Comparison of ENCODE assay signal across 11 cellular contexts in the genomic region with DNA sequence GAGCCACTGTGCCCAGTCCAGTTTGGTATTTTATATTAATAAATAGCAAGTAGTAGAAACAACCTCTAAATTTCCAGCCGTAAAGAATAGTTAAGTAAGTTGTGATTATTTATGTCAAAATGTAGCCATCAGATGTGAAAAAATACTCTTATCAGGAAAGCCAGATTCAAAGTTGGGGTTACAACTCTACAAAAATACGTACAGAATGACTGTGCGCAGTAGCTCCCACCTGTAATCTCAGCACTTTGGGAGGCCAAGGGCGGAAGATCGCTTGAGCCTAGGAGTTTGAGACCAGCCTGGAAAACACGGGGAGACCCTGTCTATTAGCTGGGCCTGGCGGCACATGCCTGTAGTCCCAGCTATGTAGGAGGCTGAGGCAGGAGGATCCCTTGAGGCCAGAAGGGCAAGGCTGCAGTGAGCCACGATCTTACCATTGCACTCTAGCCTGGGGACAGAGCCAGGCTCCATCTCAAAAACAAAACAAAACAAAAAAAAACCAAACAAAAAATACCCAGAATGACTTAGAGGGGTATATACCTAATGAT. TPM values are rescaled to one million over a fixed set of nuclear protein-coding genes. Genes with fewer than 3 reads are reported as not detected.
DNase-seq lines count a peak whose midpoint lies in the region; ATAC-seq lines count a peak whose summit lies in the region.
"Had no signal": no experiment of that assay in that cellular context is flagged by ENCODE, and none has a peak within 500 bp of the region (broad histone marks: within the 10 kb centered on the region; RNA-seq: fewer than 3 reads in every experiment).

No MANE protein-coding gene starts in this region.

- in situ Hi-C loops in HAP-1 (cut with MboI; ENCODE audit: low sequenced_read_pairs) = no loop called here

- peak overlapping the region; percentile 72 for H3K4me3 Mint-ChIP-seq in activated naive CD8-positive, alpha-beta T cell treated with anti-CD3 and anti-CD28 coated beads, Interleukin-2, amount 10 ng/mL, durations not matched to agents 7 days and 5 days
- peak overlapping the region in 7 of 8 donors; percentile 35 to 95 (median 54) for H3K4me3 Mint-ChIP-seq in naive B cell

- H3K9me3 ChIP-seq in BLaER1 treated with 17β-estradiol and CSF1 and Interleukin-3, amounts not matched to agents 10 nM and 100 nM (replicated peaks in 1 of 11) = peaks cover 0 to 10% (median under 1%) of the 10 kb centered on the region in 11 experiments; a peak in 6 of 22 replicates
- H3K9me3 ChIP-seq in HAP-1 = no peaks in the 10 kb centered on the region

- intact Hi-C loops in Right ventricle myocardium superior (cut with DNase I) = no loop called here

- H4K20me1 ChIP-seq in BLaER1 treated with 17β-estradiol and CSF1 and Interleukin-3, amounts not matched to agents 10 nM and 100 nM = peaks cover 4 to 61% (median 44%) of the 10 kb centered on the region in 11 experiments; a peak in 20 of 22 replicates

- H3K9me3 Mint-ChIP-seq in activated naive CD8-positive, alpha-beta T cell treated with anti-CD3 and anti-CD28 coated beads, Interleukin-2, amount 10 ng/mL, durations not matched to agents 7 days and 5 days = no peaks in the 10 kb centered on the region
- H3K9me3 Mint-ChIP-seq in naive B cell = no peaks in the 10 kb centered on the region
- H3K9me3 Mint-ChIP-seq: IgD-negative memory B cell had no signal

- POLR2A ChIA-PET in activated naive CD8-positive, alpha-beta T cell treated with anti-CD3 and anti-CD28 coated beads, Interleukin-2, amount 10 ng/mL, durations not matched to agents 7 days and 5 days (lab: Charles Lee) = interaction anchor here (1.0 to 1.5 kb wide), 4 partner anchors 9 to 131 kb away, joined by 3 to 6 read pairs (median 5); no protein-coding TSS in a partner anchor

- no peak overlapping the region for H3K27ac ChIP-seq in BLaER1 treated with 17β-estradiol and CSF1 and Interleukin-3, amounts not matched to agents 10 nM and 100 nM
- H3K27ac ChIP-seq: cardiac muscle cell had no signal

- no peaks in the 10 kb centered on the region for H3K27me3 ChIP-seq in BLaER1 treated with 17β-estradiol and CSF1 and Interleukin-3, amounts not matched to agents 10 nM and 100 nM
- H3K27me3 ChIP-seq in HAP-1 (ENCODE audit: low read depth) = no peaks in the 10 kb centered on the region
- H3K27me3 ChIP-seq: cardiac muscle cell had no signal

- H3K36me3 Mint-ChIP-seq in activated naive CD8-positive, alpha-beta T cell treated with anti-CD3 and anti-CD28 coated beads, Interleukin-2, amount 10 ng/mL, durations not matched to agents 7 days and 5 days = peaks cover 10% of the 10 kb centered on the region
- H3K36me3 Mint-ChIP-seq in naive B cell = peaks cover 0 to 7% of the 10 kb centered on the region in 2 donors

- ATAC-seq in activated naive CD8-positive, alpha-beta T cell treated with anti-CD3 and anti-CD28 coated beads, Interleukin-2, amount 10 ng/mL, durations not matched to agents 7 days and 5 days (ENCODE audit: low read depth) = no peak
- ATAC-seq in naive B cell (ENCODE audit: low read depth in 2 of 2) (no peak), Right ventricle myocardium superior (ENCODE audit: poor library complexity) (no peak)

- H3K4me1 ChIP-seq in BLaER1 treated with 17β-estradiol and CSF1 and Interleukin-3, amounts not matched to agents 10 nM and 100 nM = peaks cover 33 to 95% (median 83%) of the 10 kb centered on the region in 10 experiments
- H3K4me1 ChIP-seq in HAP-1 = peaks cover 12% of the 10 kb centered on the region

- no peaks in the 10 kb centered on the region for H3K27me3 Mint-ChIP-seq in activated naive CD8-positive, alpha-beta T cell treated with anti-CD3 and anti-CD28 coated beads, Interleukin-2, amount 10 ng/mL, durations not matched to agents 7 days and 5 days
- no peaks in the 10 kb centered on the region for H3K27me3 Mint-ChIP-seq in naive B cell
- H3K27me3 Mint-ChIP-seq: IgD-negative memory B cell had no signal

- peak overlapping the region in 6 of 11 experiments; percentile 81 to 95 (median 88); a peak in 7 of 22 replicates for H3K9ac ChIP-seq in BLaER1 treated with 17β-estradiol and CSF1 and Interleukin-3, amounts not matched to agents 10 nM and 100 nM

- peak overlapping the region in 6 of 10 experiments; percentile 69 to 98 (median 90); a peak in 12 of 20 replicates for H3K4me3 ChIP-seq in BLaER1 treated with 17β-estradiol and CSF1 and Interleukin-3, amounts not matched to agents 10 nM and 100 nM
- H3K4me3 ChIP-seq in HAP-1 = peak overlapping the region; percentile 88

- H3K27ac Mint-ChIP-seq in activated naive CD8-positive, alpha-beta T cell treated with anti-CD3 and anti-CD28 coated beads, Interleukin-2, amount 10 ng/mL, durations not matched to agents 7 days and 5 days = no peak overlapping the region
- H3K27ac Mint-ChIP-seq in naive B cell = no peak overlapping the region

- peak overlapping the region; percentile 81 to 99 (median 97) for H3K4me2 ChIP-seq in BLaER1 treated with 17β-estradiol and CSF1 and Interleukin-3, amounts not matched to agents 10 nM and 100 nM

- no peak for DNase-seq in HAP-1 (ENCODE audit: low spot score in 2 of 2)
- no peak for DNase-seq in activated naive CD8-positive, alpha-beta T cell treated with anti-CD3 and anti-CD28 coated beads, Interleukin-2, amount 10 ng/mL, durations not matched to agents 7 days and 5 days
- DNase-seq in naive B cell = no peak
- no peak for DNase-seq in GOT3 (lab: John Stamatoyannopoulos, UW)
- no peak for DNase-seq in NCI-H345 (lab: John Stamatoyannopoulos, UW)
- no peak for DNase-seq in Right ventricle myocardium superior
- no peak for DNase-seq in NCI-H1105 treated with DMSO at 0.1 percent for 48 hours (lab: John Stamatoyannopoulos, UW)
- DNase-seq: T-helper 9 cell had no signal

- peaks cover 24 to 46% (median 37%) of the 10 kb centered on the region in 11 experiments for H3K36me3 ChIP-seq in BLaER1 treated with 17β-estradiol and CSF1 and Interleukin-3, amounts not matched to agents 10 nM and 100 nM
- peaks cover 26% of the 10 kb centered on the region for H3K36me3 ChIP-seq in HAP-1 (replicated peaks)

- H3K4me1 Mint-ChIP-seq in activated naive CD8-positive, alpha-beta T cell treated with anti-CD3 and anti-CD28 coated beads, Interleukin-2, amount 10 ng/mL, durations not matched to agents 7 days and 5 days = peaks cover 46% of the 10 kb centered on the region
- peaks cover 12 to 21% (median 18%) of the 10 kb centered on the region in 3 donors for H3K4me1 Mint-ChIP-seq in naive B cell

RNA-seq across cellular contexts. Expression of a gene that starts 1.7 kb away (rescaled TPM):
- total RNA-seq in activated naive CD8-positive, alpha-beta T cell treated with anti-CD3 and anti-CD28 coated beads, Interleukin-2, amount 10 ng/mL, durations not matched to agents 7 days and 5 days = 10 to 100 TPM; 26.6 TPM
- polyA plus RNA-seq in naive B cell (ENCODE audit: low read depth in 6 of 6) = 1 to 10 TPM; 1.4 to 5.8 (median 1.8) TPM
- total RNA-seq in Right ventricle myocardium superior = 3.3 TPM

RNA-seq across cellular contexts. Expression of a gene that starts 36.6 kb away (rescaled TPM):
- not detected for total RNA-seq in activated naive CD8-positive, alpha-beta T cell treated with anti-CD3 and anti-CD28 coated beads, Interleukin-2, amount 10 ng/mL, durations not matched to agents 7 days and 5 days
- polyA plus RNA-seq in naive B cell (ENCODE audit: low read depth in 6 of 6) = not detected
- 0.13 TPM for total RNA-seq in Right ventricle myocardium superior
- polyA plus RNA-seq: cardiac muscle cell, IgD-negative memory B cell had no signal

RNA-seq across cellular contexts. Expression of a gene that starts 37.8 kb away (rescaled TPM):
- not detected for total RNA-seq in activated naive CD8-positive, alpha-beta T cell treated with anti-CD3 and anti-CD28 coated beads, Interleukin-2, amount 10 ng/mL, durations not matched to agents 7 days and 5 days
- polyA plus RNA-seq in naive B cell (ENCODE audit: low read depth in 6 of 6) = not detected
- not detected for total RNA-seq in Right ventricle myocardium superior
- polyA plus RNA-seq: IgD-negative memory B cell had no signal

RNA-seq across cellular contexts. Expression of a gene that starts 43.3 kb away (rescaled TPM):
- total RNA-seq in activated naive CD8-positive, alpha-beta T cell treated with anti-CD3 and anti-CD28 coated beads, Interleukin-2, amount 10 ng/mL, durations not matched to agents 7 days and 5 days = under 1 TPM; 0.60 to 0.61 TPM
- under 1 TPM in 1 of 6 donors, not detected in 5; 0.43 TPM for polyA plus RNA-seq in naive B cell (ENCODE audit: low read depth in 6 of 6)
- total RNA-seq in Right ventricle myocardium superior = 95.4 TPM
- polyA plus RNA-seq: IgD-negative memory B cell had no signal

RNA-seq across cellular contexts. Expression of a gene that starts 51.3 kb away (rescaled TPM):
- 10 to 100 TPM; 70.7 to 77.0 TPM for total RNA-seq in activated naive CD8-positive, alpha-beta T cell treated with anti-CD3 and anti-CD28 coated beads, Interleukin-2, amount 10 ng/mL, durations not matched to agents 7 days and 5 days
- 10 to 100 TPM; 46.7 to 87.4 (median 54.6) TPM for polyA plus RNA-seq in naive B cell (ENCODE audit: low read depth in 6 of 6)
- total RNA-seq in Right ventricle myocardium superior = 31.4 TPM
